2 cellular contexts compared by ENCODE assay signal in the genomic region with DNA sequence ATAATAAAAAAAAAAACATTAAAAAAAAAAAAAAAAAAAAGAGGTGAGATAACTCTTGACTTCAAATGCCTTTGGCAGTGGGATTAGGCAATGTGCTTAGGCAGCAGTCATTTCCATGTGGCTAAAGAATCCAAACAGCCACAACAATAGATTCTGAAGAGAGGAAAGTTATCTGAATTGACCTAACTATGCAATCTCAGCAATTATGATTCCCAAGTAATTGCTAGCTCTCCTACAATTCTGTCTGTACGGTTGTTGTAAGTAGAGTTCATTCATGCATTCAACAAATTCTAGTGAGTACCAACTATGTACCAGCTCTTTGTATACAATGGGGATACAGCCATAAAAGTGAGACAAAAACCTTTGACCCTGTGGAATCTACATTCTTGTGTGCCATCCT.
TF ChIP-seq lines count a peak whose summit lies in the region.

No MANE protein-coding gene starts in this region.

TF ChIP-seq in IMR-90, 13 proteins besides CTCF, POLR2A, EP300 and RAD21 (continued from another document):
- TF ChIP-seq, protein P1, sequence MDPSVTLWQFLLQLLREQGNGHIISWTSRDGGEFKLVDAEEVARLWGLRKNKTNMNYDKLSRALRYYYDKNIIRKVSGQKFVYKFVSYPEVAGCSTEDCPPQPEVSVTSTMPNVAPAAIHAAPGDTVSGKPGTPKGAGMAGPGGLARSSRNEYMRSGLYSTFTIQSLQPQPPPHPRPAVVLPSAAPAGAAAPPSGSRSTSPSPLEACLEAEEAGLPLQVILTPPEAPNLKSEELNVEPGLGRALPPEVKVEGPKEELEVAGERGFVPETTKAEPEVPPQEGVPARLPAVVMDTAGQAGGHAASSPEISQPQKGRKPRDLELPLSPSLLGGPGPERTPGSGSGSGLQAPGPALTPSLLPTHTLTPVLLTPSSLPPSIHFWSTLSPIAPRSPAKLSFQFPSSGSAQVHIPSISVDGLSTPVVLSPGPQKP (IDR thresholded peaks at IDR 0.05; ENCODE audit: borderline replicate concordance, low read depth, low read length) = no peak
- no peak for TF ChIP-seq MAZ (IDR thresholded peaks at IDR 0.05; ENCODE audit: borderline replicate concordance, low read depth, low read length)
- TF ChIP-seq NFE2L2 (IDR thresholded peaks at IDR 0.05; ENCODE audit: low read depth, low read length) = no peak
- no peak for TF ChIP-seq RFX5 (IDR thresholded peaks at IDR 0.05; ENCODE audit: low read depth, low read length)
- no peak for TF ChIP-seq CHD1 (IDR thresholded peaks at IDR 0.05; ENCODE audit: low read depth, low read length)
- TF ChIP-seq, protein P2, sequence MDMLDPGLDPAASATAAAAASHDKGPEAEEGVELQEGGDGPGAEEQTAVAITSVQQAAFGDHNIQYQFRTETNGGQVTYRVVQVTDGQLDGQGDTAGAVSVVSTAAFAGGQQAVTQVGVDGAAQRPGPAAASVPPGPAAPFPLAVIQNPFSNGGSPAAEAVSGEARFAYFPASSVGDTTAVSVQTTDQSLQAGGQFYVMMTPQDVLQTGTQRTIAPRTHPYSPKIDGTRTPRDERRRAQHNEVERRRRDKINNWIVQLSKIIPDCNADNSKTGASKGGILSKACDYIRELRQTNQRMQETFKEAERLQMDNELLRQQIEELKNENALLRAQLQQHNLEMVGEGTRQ (IDR thresholded peaks at IDR 0.05; ENCODE audit: low read depth, low read length) = no peak
TF ChIP-seq in IMR-90: peak in this region for 1.

TF ChIP-seq in liver, 16 proteins besides CTCF, POLR2A, EP300 and RAD21:
- TF ChIP-seq, protein P3, sequence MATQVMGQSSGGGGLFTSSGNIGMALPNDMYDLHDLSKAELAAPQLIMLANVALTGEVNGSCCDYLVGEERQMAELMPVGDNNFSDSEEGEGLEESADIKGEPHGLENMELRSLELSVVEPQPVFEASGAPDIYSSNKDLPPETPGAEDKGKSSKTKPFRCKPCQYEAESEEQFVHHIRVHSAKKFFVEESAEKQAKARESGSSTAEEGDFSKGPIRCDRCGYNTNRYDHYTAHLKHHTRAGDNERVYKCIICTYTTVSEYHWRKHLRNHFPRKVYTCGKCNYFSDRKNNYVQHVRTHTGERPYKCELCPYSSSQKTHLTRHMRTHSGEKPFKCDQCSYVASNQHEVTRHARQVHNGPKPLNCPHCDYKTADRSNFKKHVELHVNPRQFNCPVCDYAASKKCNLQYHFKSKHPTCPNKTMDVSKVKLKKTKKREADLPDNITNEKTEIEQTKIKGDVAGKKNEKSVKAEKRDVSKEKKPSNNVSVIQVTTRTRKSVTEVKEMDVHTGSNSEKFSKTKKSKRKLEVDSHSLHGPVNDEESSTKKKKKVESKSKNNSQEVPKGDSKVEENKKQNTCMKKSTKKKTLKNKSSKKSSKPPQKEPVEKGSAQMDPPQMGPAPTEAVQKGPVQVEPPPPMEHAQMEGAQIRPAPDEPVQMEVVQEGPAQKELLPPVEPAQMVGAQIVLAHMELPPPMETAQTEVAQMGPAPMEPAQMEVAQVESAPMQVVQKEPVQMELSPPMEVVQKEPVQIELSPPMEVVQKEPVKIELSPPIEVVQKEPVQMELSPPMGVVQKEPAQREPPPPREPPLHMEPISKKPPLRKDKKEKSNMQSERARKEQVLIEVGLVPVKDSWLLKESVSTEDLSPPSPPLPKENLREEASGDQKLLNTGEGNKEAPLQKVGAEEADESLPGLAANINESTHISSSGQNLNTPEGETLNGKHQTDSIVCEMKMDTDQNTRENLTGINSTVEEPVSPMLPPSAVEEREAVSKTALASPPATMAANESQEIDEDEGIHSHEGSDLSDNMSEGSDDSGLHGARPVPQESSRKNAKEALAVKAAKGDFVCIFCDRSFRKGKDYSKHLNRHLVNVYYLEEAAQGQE (IDR thresholded peaks at IDR 0.05) = no peak
- TF ChIP-seq, protein P4, sequence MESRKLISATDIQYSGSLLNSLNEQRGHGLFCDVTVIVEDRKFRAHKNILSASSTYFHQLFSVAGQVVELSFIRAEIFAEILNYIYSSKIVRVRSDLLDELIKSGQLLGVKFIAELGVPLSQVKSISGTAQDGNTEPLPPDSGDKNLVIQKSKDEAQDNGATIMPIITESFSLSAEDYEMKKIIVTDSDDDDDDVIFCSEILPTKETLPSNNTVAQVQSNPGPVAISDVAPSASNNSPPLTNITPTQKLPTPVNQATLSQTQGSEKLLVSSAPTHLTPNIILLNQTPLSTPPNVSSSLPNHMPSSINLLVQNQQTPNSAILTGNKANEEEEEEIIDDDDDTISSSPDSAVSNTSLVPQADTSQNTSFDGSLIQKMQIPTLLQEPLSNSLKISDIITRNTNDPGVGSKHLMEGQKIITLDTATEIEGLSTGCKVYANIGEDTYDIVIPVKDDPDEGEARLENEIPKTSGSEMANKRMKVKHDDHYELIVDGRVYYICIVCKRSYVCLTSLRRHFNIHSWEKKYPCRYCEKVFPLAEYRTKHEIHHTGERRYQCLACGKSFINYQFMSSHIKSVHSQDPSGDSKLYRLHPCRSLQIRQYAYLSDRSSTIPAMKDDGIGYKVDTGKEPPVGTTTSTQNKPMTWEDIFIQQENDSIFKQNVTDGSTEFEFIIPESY (IDR thresholded peaks at IDR 0.05) = no peak
- TF ChIP-seq, protein P5, sequence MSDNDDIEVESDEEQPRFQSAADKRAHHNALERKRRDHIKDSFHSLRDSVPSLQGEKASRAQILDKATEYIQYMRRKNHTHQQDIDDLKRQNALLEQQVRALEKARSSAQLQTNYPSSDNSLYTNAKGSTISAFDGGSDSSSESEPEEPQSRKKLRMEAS (IDR thresholded peaks at IDR 0.05) = no peak
- TF ChIP-seq FOXA2 (IDR thresholded peaks at IDR 0.05) (no peak), EGR1 (IDR thresholded peaks at IDR 0.05; ENCODE audit: low read depth in 2 of 2) (no peak), HNF4A (conservative IDR thresholded peaks at IDR 0.05) (no peak), RXRA (IDR thresholded peaks at IDR 0.05) (no peak), HNF4G (IDR thresholded peaks at IDR 0.05) (no peak), FOXA1 (IDR thresholded peaks at IDR 0.05) (no peak), JUND (IDR thresholded peaks at IDR 0.05) (no peak), GABPA (IDR thresholded peaks at IDR 0.05 in 1 of 2, conservative IDR thresholded peaks at IDR 0.05 in 1 of 2) (no peak), YY1 (IDR thresholded peaks at IDR 0.05) (no peak), TAF1 (conservative IDR thresholded peaks at IDR 0.05) (no peak), SP1 (IDR thresholded peaks at IDR 0.05) (no peak), NR2F2 (IDR thresholded peaks at IDR 0.05) (no peak)
- TF ChIP-seq, protein P6, sequence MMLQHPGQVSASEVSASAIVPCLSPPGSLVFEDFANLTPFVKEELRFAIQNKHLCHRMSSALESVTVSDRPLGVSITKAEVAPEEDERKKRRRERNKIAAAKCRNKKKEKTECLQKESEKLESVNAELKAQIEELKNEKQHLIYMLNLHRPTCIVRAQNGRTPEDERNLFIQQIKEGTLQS (IDR thresholded peaks at IDR 0.05) = no peak
